ENCODE assay signal across 10 cellular contexts in the genomic region with DNA sequence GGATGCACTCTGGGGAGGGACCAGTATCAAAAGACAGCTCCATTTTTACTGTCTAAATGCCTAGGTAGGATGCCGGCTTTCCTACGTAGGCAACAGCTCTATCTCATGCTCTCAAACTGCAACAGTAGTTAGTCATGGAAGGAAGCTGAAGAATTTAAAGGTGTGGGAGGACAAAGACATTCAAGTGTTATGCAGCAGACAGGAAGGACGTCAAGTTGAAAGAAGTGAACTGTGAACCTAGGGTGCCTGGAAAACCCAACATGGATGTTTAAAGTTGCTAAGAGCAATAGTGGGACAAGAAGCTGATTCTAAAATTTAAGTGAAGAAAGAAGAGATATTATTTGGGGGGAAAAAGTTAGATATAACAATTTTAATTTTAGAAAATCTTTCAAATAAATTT. TPM values are rescaled to one million over a fixed set of nuclear protein-coding genes. Genes with fewer than 3 reads are reported as not detected.
DNase-seq lines count a peak whose midpoint lies in the region; ATAC-seq and TF ChIP-seq lines count a peak whose summit lies in the region.
"Had no signal": no experiment of that assay in that cellular context is flagged by ENCODE, and none has a peak within 500 bp of the region (broad histone marks: within the 10 kb centered on the region; RNA-seq: fewer than 3 reads in every experiment).

No MANE protein-coding gene starts in this region.

- H3K9me3 Mint-ChIP-seq in mesothelial cell of epicardium, result no peaks in the 10 kb centered on the region

- peaks cover 20% of the 10 kb centered on the region for H3K4me1 Mint-ChIP-seq in mesothelial cell of epicardium

- no peak for ATAC-seq in GM18498 (IDR thresholded peaks at IDR 0.05; ENCODE audit: unreplicated experiment)

- no peaks in the 10 kb centered on the region for H3K27me3 Mint-ChIP-seq in mesothelial cell of epicardium (ENCODE audit: low read depth)

- TF ChIP-seq CTCF in mesothelial cell of epicardium (IDR thresholded peaks at IDR 0.05; ENCODE audit: unreplicated experiment), result no peak

- peaks cover 9% of the 10 kb centered on the region for H3K36me3 Mint-ChIP-seq in mesothelial cell of epicardium

- H3K4me3 Mint-ChIP-seq in mesothelial cell of epicardium, result no peak overlapping the region

- peak; percentile 29 for DNase-seq in EH (ENCODE audit: low read depth)
- peak; percentile 23 for DNase-seq in HT1080 (ENCODE audit: low read depth)
- peak; percentile 21 for DNase-seq in central memory CD4-positive, alpha-beta T cell
- no peak for DNase-seq in mesothelial cell of epicardium (ENCODE audit: low spot score in 2 of 2, unreplicated experiment in 2 of 2)
- no peak for DNase-seq in NCI-H1694 (lab: John Stamatoyannopoulos, UW)
- no peak for DNase-seq in middle frontal gyrus (ENCODE audit: extremely low spot score, low spot score)
- DNase-seq in NCI-H345 (lab: John Stamatoyannopoulos, UW), result no peak
- DNase-seq: NCI-H146, SJCRH30 had no signal

- H3K27ac Mint-ChIP-seq in mesothelial cell of epicardium, result peak overlapping the region; percentile 84

RNA-seq across cellular contexts. Expression of gene SEC23A, which starts 5.9 kb away (rescaled TPM):
- 95.6 and 108 TPM in 2 replicates for total RNA-seq in HT1080 (2014; rRNA removed; shearing (Covaris generic))
- 54.1 and 68.1 TPM in 2 replicates for polyA plus RNA-seq in HT1080 (2015; cell fraction: cytosol; rRNA removed)
- 62.1 and 63.4 TPM in 2 replicates for polyA plus RNA-seq in HT1080 (2015; cell fraction: nucleus; rRNA removed)
- 94.9 to 107 TPM (median 104 TPM) in 3 replicates for total RNA-seq in mesothelial cell of epicardium

RNA-seq across cellular contexts. Expression of gene GEMIN2, which starts 17.0 kb away (rescaled TPM):
- total RNA-seq in HT1080 (2014; rRNA removed; shearing (Covaris generic)), result 34.5 and 36.2 TPM in 2 replicates
- polyA plus RNA-seq in HT1080 (2015; cell fraction: cytosol; rRNA removed), result 23.2 and 29.0 TPM in 2 replicates
- 36.6 and 37.7 TPM in 2 replicates for polyA plus RNA-seq in HT1080 (2015; cell fraction: nucleus; rRNA removed)
- 13.9 to 17.0 TPM (median 15.8 TPM) in 3 replicates for total RNA-seq in mesothelial cell of epicardium

Comparison
In these comparisons a context has a peak if more than half of its experiments do, and no peak if none do; other contexts are left out.
1. DNase-seq: peak in EH (single experiment), HT1080 (single experiment) and central memory CD4-positive, alpha-beta T cell (single experiment); none in mesothelial cell of epicardium (0 of 2), NCI-H1694 (single experiment), middle frontal gyrus (single experiment) and NCI-H345 (single experiment).